ENCODE assay signal across 14 cellular contexts in genomic region chr1:235106457-235106856, GRCh38. TPM values are rescaled to one million over a fixed set of nuclear protein-coding genes. Genes with fewer than 3 reads are reported as not detected.
DNase-seq lines count a peak whose midpoint lies in the region; ATAC-seq and TF ChIP-seq lines count a peak whose summit lies in the region.
"Had no signal": no experiment of that assay in that cellular context is flagged by ENCODE, and none has a peak within 500 bp of the region (broad histone marks: within the 10 kb centered on the region; RNA-seq: fewer than 3 reads in every experiment).

No MANE protein-coding gene starts in this region.

- intact Hi-C loops in activated T-helper 1 cell treated with anti-CD3 and anti-CD28 coated beads, Interleukin-12 subunit alpha, Interleukin-12 subunit beta, Interleukin-2, Interleukin-4 antibody, amounts not matched to agents 30 ng/mL and 10 ng/mL and 1 ng/mL, durations not matched to agents 14 hours and 24 hours and 36 hours (cut with micrococcal nuclease): no loop called here
- intact Hi-C loops in uterus (cut with DNase I; ENCODE audit: low total_unique reads): no loop called here

- no peaks in the 10 kb centered on the region for H3K27me3 Mint-ChIP-seq in activated T-helper 1 cell treated with anti-CD3 and anti-CD28 coated beads, Interleukin-12 subunit alpha, Interleukin-12 subunit beta, Interleukin-2, Interleukin-4 antibody, amounts not matched to agents 30 ng/mL and 10 ng/mL and 1 ng/mL, durations not matched to agents 14 hours and 24 hours and 36 hours (ENCODE audit: insufficient read depth)

- DNase-seq in DMS 273 (lab: John Stamatoyannopoulos, UW; ENCODE audit: unreplicated experiment) (peak; percentile 34), DMS 273 treated with DMSO at 0.1 percent for 48 hours (lab: John Stamatoyannopoulos, UW) (no peak), uterus (no peak)
- peak; percentile 13 for DNase-seq in activated effector memory CD4-positive, alpha-beta T cell treated with anti-CD3 and anti-CD28 coated beads, Interleukin-2, amount 50 U/mL, for 16 hours
- DNase-seq in activated effector memory CD4-positive, alpha-beta T cell treated with Interleukin-2 at 50 U/mL for 16 hours: no peak
- DNase-seq in activated T-helper 1 cell treated with anti-CD3 and anti-CD28 coated beads, Interleukin-12 subunit alpha, Interleukin-12 subunit beta, Interleukin-2, Interleukin-4 antibody, amounts not matched to agents 30 ng/mL and 10 ng/mL and 1 ng/mL, durations not matched to agents 14 hours and 24 hours and 36 hours (ENCODE audit: low spot score): no peak
- DNase-seq: H7, MG63, NCI-H1105, NCI-H1930, NCI-H510A treated with DMSO at 0.1 percent for 48 hours, SJCRH30 had no signal

- ATAC-seq in HG03139 (IDR thresholded peaks at IDR 0.05; ENCODE audit: unreplicated experiment): no peak
- no peak for ATAC-seq in GM18505 (IDR thresholded peaks at IDR 0.05; ENCODE audit: unreplicated experiment)

- no peaks in the 10 kb centered on the region for H3K9me3 ChIP-seq in uterus
- H3K9me3 ChIP-seq: MG63, SJCRH30 had no signal

- H3K27ac Mint-ChIP-seq in activated T-helper 1 cell treated with anti-CD3 and anti-CD28 coated beads, Interleukin-12 subunit alpha, Interleukin-12 subunit beta, Interleukin-2, Interleukin-4 antibody, amounts not matched to agents 30 ng/mL and 10 ng/mL and 1 ng/mL, durations not matched to agents 14 hours and 24 hours and 36 hours: peak overlapping the region; percentile 73

- H3K9me3 Mint-ChIP-seq in activated T-helper 1 cell treated with anti-CD3 and anti-CD28 coated beads, Interleukin-12 subunit alpha, Interleukin-12 subunit beta, Interleukin-2, Interleukin-4 antibody, amounts not matched to agents 30 ng/mL and 10 ng/mL and 1 ng/mL, durations not matched to agents 14 hours and 24 hours and 36 hours: no peaks in the 10 kb centered on the region

- TF ChIP-seq CTCF in uterus (IDR thresholded peaks at IDR 0.05): no peak

- H3K36me3 Mint-ChIP-seq in activated T-helper 1 cell treated with anti-CD3 and anti-CD28 coated beads, Interleukin-12 subunit alpha, Interleukin-12 subunit beta, Interleukin-2, Interleukin-4 antibody, amounts not matched to agents 30 ng/mL and 10 ng/mL and 1 ng/mL, durations not matched to agents 14 hours and 24 hours and 36 hours (ENCODE audit: low read depth): peaks cover 39% of the 10 kb centered on the region

- H3K36me3 ChIP-seq in uterus: no peaks in the 10 kb centered on the region

- H3K27ac ChIP-seq in uterus: no peak overlapping the region
- H3K27ac ChIP-seq: SJCRH30 had no signal

- no peaks in the 10 kb centered on the region for H3K27me3 ChIP-seq in uterus
- H3K27me3 ChIP-seq: MG63, SJCRH30 had no signal

- H3K4me3 ChIP-seq in uterus: no peak overlapping the region
- H3K4me3 ChIP-seq: MG63, SJCRH30 had no signal

- TF ChIP-seq POLR2A in uterus (IDR thresholded peaks at IDR 0.05): no peak
- TF ChIP-seq POLR2A in GM18505 (IDR thresholded peaks at IDR 0.05; ENCODE audit: borderline replicate concordance, extremely low read depth, insufficient read depth, insufficient read length): no peak

- H3K4me1 Mint-ChIP-seq in activated T-helper 1 cell treated with anti-CD3 and anti-CD28 coated beads, Interleukin-12 subunit alpha, Interleukin-12 subunit beta, Interleukin-2, Interleukin-4 antibody, amounts not matched to agents 30 ng/mL and 10 ng/mL and 1 ng/mL, durations not matched to agents 14 hours and 24 hours and 36 hours (ENCODE audit: low read depth): peaks cover 43% of the 10 kb centered on the region

- H3K4me3 Mint-ChIP-seq in activated T-helper 1 cell treated with anti-CD3 and anti-CD28 coated beads, Interleukin-12 subunit alpha, Interleukin-12 subunit beta, Interleukin-2, Interleukin-4 antibody, amounts not matched to agents 30 ng/mL and 10 ng/mL and 1 ng/mL, durations not matched to agents 14 hours and 24 hours and 36 hours: no peak overlapping the region

- no peaks in the 10 kb centered on the region for H3K4me1 ChIP-seq in uterus

RNA-seq across cellular contexts. Expression of gene TOMM20, which starts 22.2 kb away (rescaled TPM):
- 112 and 137 TPM in 2 replicates for total RNA-seq in activated T-helper 1 cell treated with anti-CD3 and anti-CD28 coated beads, Interleukin-12 subunit alpha, Interleukin-12 subunit beta, Interleukin-2, Interleukin-4 antibody, amounts not matched to agents 30 ng/mL and 10 ng/mL and 1 ng/mL, durations not matched to agents 14 hours and 24 hours and 36 hours
- 100 to 1,000 TPM in 2 of 4 donors, 10 to 100 TPM in 2; 72.9 to 149 (median 110) TPM for total RNA-seq in uterus

RNA-seq across cellular contexts. Expression of gene RBM34, which starts 54.6 kb away (rescaled TPM):
- total RNA-seq in activated T-helper 1 cell treated with anti-CD3 and anti-CD28 coated beads, Interleukin-12 subunit alpha, Interleukin-12 subunit beta, Interleukin-2, Interleukin-4 antibody, amounts not matched to agents 30 ng/mL and 10 ng/mL and 1 ng/mL, durations not matched to agents 14 hours and 24 hours and 36 hours: 120 and 127 TPM in 2 replicates
- 100 to 1,000 TPM in 1 of 4 donors, 10 to 100 TPM in 3; 36.7 to 107 (median 56.3) TPM for total RNA-seq in uterus

Comparison
In these comparisons a context has a peak if more than half of its experiments do, and no peak if none do; other contexts are left out.
1. DNase-seq: peak in DMS 273 (single experiment) and activated effector memory CD4-positive, alpha-beta T cell treated with anti-CD3 and anti-CD28 coated beads, Interleukin-2, amount 50 U/mL, for 16 hours (single experiment); none in DMS 273 treated with DMSO at 0.1 percent for 48 hours (single experiment), activated effector memory CD4-positive, alpha-beta T cell treated with Interleukin-2 at 50 U/mL for 16 hours (single experiment), activated T-helper 1 cell treated with anti-CD3 and anti-CD28 coated beads, Interleukin-12 subunit alpha, Interleukin-12 subunit beta, Interleukin-2, Interleukin-4 antibody, amounts not matched to agents 30 ng/mL and 10 ng/mL and 1 ng/mL, durations not matched to agents 14 hours and 24 hours and 36 hours (single experiment) and uterus (0 of 2).